Comparison of ENCODE assay signal across 6 cellular contexts in genomic region chr16:71834291-71834690, GRCh38.
"Had no signal": no experiment of that assay in that cellular context is flagged by ENCODE, and none has a peak within 500 bp of the region (broad histone marks: within the 10 kb centered on the region; RNA-seq: fewer than 3 reads in every experiment).

No MANE protein-coding gene starts in this region.

- H3K27ac ChIP-seq: HL-60 had no signal

- DNase-seq: H9, HCEC 1CT, KBM-7 had no signal

- H3K4me2 ChIP-seq: GM23338 had no signal

- ATAC-seq: GM23338, HepG2 had no signal

- H2AFZ ChIP-seq: GM23338 had no signal

- H3K4me3 ChIP-seq: GM23338 had no signal
